18 cellular contexts compared by ENCODE assay signal in genomic region chrX:146887020-146887419, GRCh38.
DNase-seq lines count a peak whose midpoint lies in the region; ATAC-seq, FAIRE-seq and TF ChIP-seq lines count a peak whose summit lies in the region.
"Had no signal": no experiment of that assay in that cellular context is flagged by ENCODE, and none has a peak within 500 bp of the region (broad histone marks: within the 10 kb centered on the region; RNA-seq: fewer than 3 reads in every experiment).

No MANE protein-coding gene starts in this region.

- H3K9ac ChIP-seq in liver (ENCODE audit: low read depth in 1 of 2, low read length in 2 of 2) (no peak overlapping the region), HepG2 (ENCODE audit: insufficient read depth, low read depth, low read length) (no peak overlapping the region)

- H3K27me3 ChIP-seq in liver (ENCODE audit: control insufficient read depth in 4 of 4, insufficient read depth in 4 of 4, low read length in 3 of 4) (no peaks in the 10 kb centered on the region), HepG2 (ENCODE audit: control insufficient read depth in 1 of 2, insufficient read depth in 2 of 2, low read length in 2 of 2) (no peaks in the 10 kb centered on the region), right lobe of liver (no peaks in the 10 kb centered on the region)

- in situ Hi-C loops in HepG2 (cut with HindIII; ENCODE audit: extremely low pct_ligation_motif_present, low pct_unique_long_range_greater_than_20kb) = no loop called here

- TF ChIP-seq EP300 in HepG2 (IDR thresholded peaks at IDR 0.05; ENCODE audit: low read depth in 2 of 2, low read length in 2 of 2) = no peak
- no peak for TF ChIP-seq EP300 in HepG2 (CRISPR knock-in tag; IDR thresholded peaks at IDR 0.05; ENCODE audit: borderline replicate concordance)

- H3K4me3 ChIP-seq in liver (ENCODE audit: low read depth in 1 of 3, low read length in 3 of 3) (no peak overlapping the region), HepG2 (replicated peaks in 1 of 3; ENCODE audit: insufficient read depth in 1 of 3, low read depth in 2 of 3, low read length in 3 of 3) (no peak overlapping the region), right lobe of liver (no peak overlapping the region)
- H3K4me3 ChIP-seq: A549, GM12878 had no signal

- no peak for FAIRE-seq in HepG2 (lab: Jason Lieb, UNC)
- FAIRE-seq: A549, GM12878 had no signal

- BruUV-seq in HepG2 (replicated peaks; lab: Mats Ljungman, UMichigan) = no TSS peak

- H3K79me2 ChIP-seq in HepG2 (ENCODE audit: insufficient read depth, low read length) = no peaks in the 10 kb centered on the region

- H4K20me1 ChIP-seq in HepG2 (ENCODE audit: insufficient read depth, low read length) = no peaks in the 10 kb centered on the region

- H3K4me1 ChIP-seq in liver (ENCODE audit: control insufficient read depth in 4 of 4, insufficient read depth in 4 of 4, low read length in 3 of 4) (no peaks in the 10 kb centered on the region), HepG2 (ENCODE audit: insufficient read depth, low read length) (no peaks in the 10 kb centered on the region), right lobe of liver (no peaks in the 10 kb centered on the region)
- H3K4me1 ChIP-seq: A549 had no signal

- no peak overlapping the region for H2AFZ ChIP-seq in HepG2 (ENCODE audit: low read length)

- no peak overlapping the region for H3K4me2 ChIP-seq in HepG2 (ENCODE audit: low read depth, low read length)
- H3K4me2 ChIP-seq: A549 had no signal

- CTCF ChIA-PET in HepG2 (lab: Yijun Ruan, JAX; ENCODE audit: low intra/inter-chr PET ratio, low total read pairs) = no interaction called here

- H3K36me3 ChIP-seq in liver (ENCODE audit: control insufficient read depth in 4 of 4, insufficient read depth in 3 of 4, low read depth in 1 of 4, low read length in 3 of 4) = no peaks in the 10 kb centered on the region
- no peaks in the 10 kb centered on the region for H3K36me3 ChIP-seq in HepG2 (replicated peaks in 1 of 2; ENCODE audit: control insufficient read depth in 1 of 2, insufficient read depth in 2 of 2, low read length in 2 of 2)
- no peaks in the 10 kb centered on the region for H3K36me3 ChIP-seq in right lobe of liver

- ATAC-seq in HepG2 (no peak), right lobe of liver (peak; percentile 77 to 98 (median 96))
- ATAC-seq: A549, GM12878 had no signal

- H3K9me3 ChIP-seq in liver (ENCODE audit: control insufficient read depth in 4 of 4, low read length in 3 of 4) (no peaks in the 10 kb centered on the region), HepG2 (ENCODE audit: low read length) (peaks cover 50% of the 10 kb centered on the region), right lobe of liver (no peaks in the 10 kb centered on the region)
- H3K9me3 ChIP-seq: A549 had no signal

- intact Hi-C loops in HepG2 (cut with micrococcal nuclease; ENCODE audit: unreplicated experiment) (no loop called here), right lobe of liver (cut with DNase I) (no loop called here)

- TF ChIP-seq POLR2A in HepG2 (IDR thresholded peaks at IDR 0.05; ENCODE audit: insufficient read depth in 1 of 2, low read depth in 2 of 2, low read length in 2 of 2) (no peak), right lobe of liver (IDR thresholded peaks at IDR 0.05) (no peak)

- POLR2A ChIA-PET in HepG2 (lab: Yijun Ruan, JAX) = no interaction called here

- TF ChIP-seq RAD21 in liver (IDR thresholded peaks at IDR 0.05) = peak; percentile 71 to 83
- no peak for TF ChIP-seq RAD21 in HepG2 (CRISPR knock-in tag; IDR thresholded peaks at IDR 0.05)

- no peak for DNase-seq in HepG2 (ENCODE audit: low spot score)
- DNase-seq in HT-29 (ENCODE audit: low spot score) = peak; percentile 38
- DNase-seq in right lobe of liver = peak; percentile 60 to 77 (median 65)
- DNase-seq in NCI-H774 (lab: John Stamatoyannopoulos, UW) = no peak
- no peak for DNase-seq in nucleus accumbens (lab: John Stamatoyannopoulos, UW)
- no peak for DNase-seq in stimulated activated naive CD4-positive, alpha-beta T cell treated with Interleukin-2 at 50 U/mL for 16 hours (lab: John Stamatoyannopoulos, UW)
- DNase-seq: AML-193; CD4-positive, alpha-beta memory T cell; DMS153; DND-41; EL; GOT3; H9; KG1 had no signal

- TF ChIP-seq CTCF in liver (IDR thresholded peaks at IDR 0.05; ENCODE audit: low read depth, low read length, missing input control) (peak; percentile 46), HepG2 (CRISPR knock-in tag; IDR thresholded peaks at IDR 0.05) (no peak), right lobe of liver (IDR thresholded peaks at IDR 0.05) (peak; percentile 28 to 56 (median 39))

- H3K27ac ChIP-seq in liver (ENCODE audit: low read depth in 1 of 2, low read length in 2 of 2) (no peak overlapping the region), HepG2 (ENCODE audit: extremely low read length, insufficient read depth, low read length) (no peak overlapping the region), right lobe of liver (no peak overlapping the region)
- H3K27ac ChIP-seq: A549, HL-60 had no signal

TF ChIP-seq in liver, 16 proteins besides CTCF, POLR2A, EP300 and RAD21:
- peak in 1 of 2 donors; percentile 25 for TF ChIP-seq HNF4A (conservative IDR thresholded peaks at IDR 0.05)
- no peak for TF ChIP-seq ATF3 (IDR thresholded peaks at IDR 0.05)

TF ChIP-seq in HepG2, 621 proteins besides CTCF, POLR2A, EP300 and RAD21:
- TF ChIP-seq ERF (CRISPR knock-in tag; IDR thresholded peaks at IDR 0.05) (no peak), ZNF639 (CRISPR knock-in tag; conservative IDR thresholded peaks at IDR 0.05) (no peak), HCFC1 (IDR thresholded peaks at IDR 0.05; ENCODE audit: low read depth, low read length) (no peak), FOXP4 (CRISPR knock-in tag; IDR thresholded peaks at IDR 0.05) (no peak), HOXA3 (CRISPR knock-in tag; IDR thresholded peaks at IDR 0.05) (no peak), ZNF430 (CRISPR knock-in tag; IDR thresholded peaks at IDR 0.05) (no peak), TOE1 (CRISPR knock-in tag; IDR thresholded peaks at IDR 0.05) (no peak), DBP (CRISPR knock-in tag; IDR thresholded peaks at IDR 0.05; ENCODE audit: not compliant biosample characterization) (no peak), ZFX (CRISPR knock-in tag; IDR thresholded peaks at IDR 0.05; ENCODE audit: low read depth) (no peak), ZFP90 (CRISPR knock-in tag; IDR thresholded peaks at IDR 0.05; ENCODE audit: borderline replicate concordance) (no peak), HOXD1 (CRISPR knock-in tag; IDR thresholded peaks at IDR 0.05) (no peak)

Comparison
In these comparisons a context has a peak if more than half of its experiments do, and no peak if none do; other contexts are left out.
1. DNase-seq: peak in HT-29 (single experiment) and right lobe of liver (3 of 3); none in HepG2 (single experiment), NCI-H774 (single experiment), nucleus accumbens (0 of 56) and stimulated activated naive CD4-positive, alpha-beta T cell treated with Interleukin-2 at 50 U/mL for 16 hours (single experiment).